Comparison of ENCODE assay signal across 8 cellular contexts in genomic region chr2:12715258-12715865, GRCh38. TPM values are rescaled to one million over a fixed set of nuclear protein-coding genes. Genes with fewer than 3 reads are reported as not detected.
DNase-seq lines count a peak whose midpoint lies in the region; ATAC-seq and TF ChIP-seq lines count a peak whose summit lies in the region.

No MANE protein-coding gene starts in this region.

- H3K27ac Mint-ChIP-seq in H9 (no peak overlapping the region; a peak in 1 of 7 replicates), T-cell (peak overlapping the region; percentile 97 to 98), glutamatergic neuron (ENCODE audit: unreplicated experiment) (peak overlapping the region; percentile 53)
- H3K27ac Mint-ChIP-seq in activated CD4-positive, alpha-beta T cell treated with anti-CD3 and anti-CD28 coated beads for 36 hours: no peak overlapping the region

- H3K4me2 ChIP-seq in H9 (ENCODE audit: insufficient read depth, insufficient read length, low read length): peak overlapping the region; percentile 93

- H2BK5ac ChIP-seq in H9 (ENCODE audit: insufficient read length, low read length): no peak overlapping the region

- no peaks in the 10 kb centered on the region for H3K27me3 ChIP-seq in H9 (ENCODE audit: insufficient read depth, low read length)
- H3K27me3 ChIP-seq in gastrocnemius medialis: no peaks in the 10 kb centered on the region

- POLR2A ChIA-PET in T-cell (lab: Charles Lee): interaction anchor here (0.6 to 1.0 kb wide), 3 partner anchors 14 to 996 kb away, joined by 3 to 6 read pairs (median 4); no protein-coding TSS in a partner anchor
- POLR2A ChIA-PET in activated CD4-positive, alpha-beta T cell treated with anti-CD3 and anti-CD28 coated beads for 36 hours (lab: Charles Lee): interaction anchor here (0.6 to 0.8 kb wide), 2 partner anchors 273 to 292 kb away, joined by 4 to 6 read pairs; no protein-coding TSS in a partner anchor

- H3K27me3 Mint-ChIP-seq in H9 (ENCODE audit: low read depth) (peaks cover 6% of the 10 kb centered on the region), T-cell (no peaks in the 10 kb centered on the region), glutamatergic neuron (ENCODE audit: unreplicated experiment) (peaks cover 20% of the 10 kb centered on the region)
- H3K27me3 Mint-ChIP-seq in activated CD4-positive, alpha-beta T cell treated with anti-CD3 and anti-CD28 coated beads for 36 hours: no peaks in the 10 kb centered on the region

- H3K18ac ChIP-seq in H9 (ENCODE audit: insufficient read length, low read depth, low read length): no peak overlapping the region

- no peak overlapping the region for H2BK120ac ChIP-seq in H9 (ENCODE audit: low read depth, low read length, poor library complexity, severe bottlenecking)

- H2BK20ac ChIP-seq in H9 (ENCODE audit: low read depth, low read length, poor library complexity, severe bottlenecking): no peak overlapping the region

- H3K4me3 ChIP-seq in gastrocnemius medialis: peak overlapping the region in 3 of 4 donors; percentile 83 to 93 (median 89)

- H4K8ac ChIP-seq in H9 (replicated peaks; ENCODE audit: insufficient read length, low read depth, low read length): no peak overlapping the region

- CTCF ChIA-PET in T-cell (lab: Charles Lee): interaction anchor here (0.5 to 3.1 kb wide), 23 partner anchors 12 to 973 kb away, joined by 3 to 27 read pairs (median 5); no protein-coding TSS in a partner anchor
- CTCF ChIA-PET in activated CD4-positive, alpha-beta T cell treated with anti-CD3 and anti-CD28 coated beads for 36 hours (lab: Charles Lee): interaction anchor here (0.5 to 2.1 kb wide), 15 partner anchors 10 to 882 kb away, joined by 3 to 13 read pairs (median 3); no protein-coding TSS in a partner anchor

- H3K23me2 ChIP-seq in H9 (ENCODE audit: insufficient read length, low read depth, low read length, poor library complexity, severe bottlenecking): peaks cover 25% of the 10 kb centered on the region

- H3K79me2 ChIP-seq in H9 (ENCODE audit: insufficient read depth, low read length): peaks cover 25% of the 10 kb centered on the region; the same call in 1 of the 2 replicates

- H3K9me3 ChIP-seq in H9 (ENCODE audit: control insufficient read depth, low read depth, low read length): no peaks in the 10 kb centered on the region
- H3K9me3 ChIP-seq in gastrocnemius medialis: no peaks in the 10 kb centered on the region

- H3K4me1 ChIP-seq in H9 (ENCODE audit: insufficient read depth, low read length) (peaks cover 7% of the 10 kb centered on the region), gastrocnemius medialis (peaks cover 30 to 31% of the 10 kb centered on the region in 2 donors)

- no peak overlapping the region for H2BK12ac ChIP-seq in H9 (ENCODE audit: insufficient read length, low read depth, low read length)

- in situ Hi-C loops in gastrocnemius medialis (cut with MboI; ENCODE audit: low sequenced_read_pairs in 4 of 4): loop anchor here (10.0 to 25.0 kb wide), 5 partner anchors 209 to 853 kb away; no protein-coding TSS in a partner anchor

- ATAC-seq in T-cell (replicated peaks in 1 of 4): no peak
- ATAC-seq in gastrocnemius medialis: no peak
- no peak for ATAC-seq in activated CD4-positive, alpha-beta T cell treated with anti-CD3 and anti-CD28 coated beads for 36 hours
- no peak for ATAC-seq in sciatic nerve

- H3K4me3 Mint-ChIP-seq in H9 (peak overlapping the region; percentile 87 to 91), T-cell (peak overlapping the region; percentile 92 to 99 (median 95)), glutamatergic neuron (ENCODE audit: unreplicated experiment) (peak overlapping the region; percentile 91)
- H3K4me3 Mint-ChIP-seq in activated CD4-positive, alpha-beta T cell treated with anti-CD3 and anti-CD28 coated beads for 36 hours: no peak overlapping the region

- H4K91ac ChIP-seq in H9 (ENCODE audit: insufficient read length, low read depth, low read length): no peak overlapping the region

- no peak overlapping the region for H2AFZ ChIP-seq in H9 (ENCODE audit: low read length)

- H3K4me1 Mint-ChIP-seq in H9 (peaks cover 32 to 38% of the 10 kb centered on the region in 2 experiments), T-cell (peaks cover 59 to 64% (median 60%) of the 10 kb centered on the region in 3 donors), glutamatergic neuron (ENCODE audit: low read depth, unreplicated experiment) (peaks cover 6% of the 10 kb centered on the region)
- peaks cover 47% of the 10 kb centered on the region for H3K4me1 Mint-ChIP-seq in activated CD4-positive, alpha-beta T cell treated with anti-CD3 and anti-CD28 coated beads for 36 hours

- H3T11ph ChIP-seq in H9 (ENCODE audit: low read length): no peak overlapping the region

- H3K36me3 Mint-ChIP-seq in H9 (ENCODE audit: insufficient read depth in 1 of 3, low read depth in 3 of 3) (peaks cover 0 to 12% (median 0%) of the 10 kb centered on the region in 3 experiments; a peak in 3 of 7 replicates), T-cell (no peaks in the 10 kb centered on the region), glutamatergic neuron (ENCODE audit: unreplicated experiment) (peaks cover 5% of the 10 kb centered on the region)
- H3K36me3 Mint-ChIP-seq in activated CD4-positive, alpha-beta T cell treated with anti-CD3 and anti-CD28 coated beads for 36 hours (ENCODE audit: low read depth): no peaks in the 10 kb centered on the region

- H3K27ac ChIP-seq in H9 (ENCODE audit: insufficient read length, low read depth, low read length) (no peak overlapping the region), gastrocnemius medialis (peak overlapping the region; percentile 92 to 96 (median 95))

- peaks cover 0 to 4% of the 10 kb centered on the region in 2 experiments; a peak in 2 of 5 replicates for H3K9me3 Mint-ChIP-seq in H9
- H3K9me3 Mint-ChIP-seq in T-cell: peaks cover 0 to 5% (median 0%) of the 10 kb centered on the region in 3 donors
- peaks cover 24% of the 10 kb centered on the region for H3K9me3 Mint-ChIP-seq in glutamatergic neuron (ENCODE audit: unreplicated experiment)
- no peaks in the 10 kb centered on the region for H3K9me3 Mint-ChIP-seq in activated CD4-positive, alpha-beta T cell treated with anti-CD3 and anti-CD28 coated beads for 36 hours (ENCODE audit: low read depth)

- no peak overlapping the region for H2AK5ac ChIP-seq in H9 (ENCODE audit: insufficient read length, low read length)

- no peaks in the 10 kb centered on the region for H4K20me1 ChIP-seq in H9 (ENCODE audit: control insufficient read depth, insufficient read depth, insufficient read length)

- H3K4ac ChIP-seq in H9 (ENCODE audit: low read depth, low read length): no peak overlapping the region

- DNase-seq in H9 (no peak), T-cell (no peak), glutamatergic neuron (no peak), gastrocnemius medialis (no peak), NCI-H2171 treated with DMSO at 0.1 percent for 48 hours (lab: John Stamatoyannopoulos, UW) (no peak), sciatic nerve (ENCODE audit: low spot score) (no peak), AG20443 (ENCODE audit: low spot score) (no peak)
- no peak for DNase-seq in activated CD4-positive, alpha-beta T cell treated with anti-CD3 and anti-CD28 coated beads for 36 hours

- no peak overlapping the region for H2BK15ac ChIP-seq in H9 (ENCODE audit: low read depth, low read length)

- H3K79me1 ChIP-seq in H9 (ENCODE audit: insufficient read depth, low read depth, low read length, poor library complexity, severe bottlenecking): no peaks in the 10 kb centered on the region

- no peak overlapping the region for H3K9ac ChIP-seq in H9 (ENCODE audit: extremely low read depth, insufficient read length, low read length)

- H3K14ac ChIP-seq in H9 (ENCODE audit: insufficient read depth, low read length): no peak overlapping the region

- TF ChIP-seq CTCF in H9 (conservative IDR thresholded peaks at IDR 0.05) (no peak), glutamatergic neuron (IDR thresholded peaks at IDR 0.05; ENCODE audit: partially characterized antibody, unreplicated experiment) (no peak), gastrocnemius medialis (IDR thresholded peaks at IDR 0.05 in 4 of 5, conservative IDR thresholded peaks at IDR 0.05 in 1 of 5) (no peak)

- no peak overlapping the region for H4K5ac ChIP-seq in H9 (ENCODE audit: insufficient read length, low read depth, low read length)

- WGBS in H9 (ENCODE audit: extremely low coverage, insufficient read length, low lambda C conversion rate): no CpG with 5 or more reads among the region's 6 CpGs

- intact Hi-C loops in gastrocnemius medialis (cut with DNase I; ENCODE audit: low total_unique reads) (loop anchor here (5.0 to 10.0 kb wide), 3 partner anchors 258 to 541 kb away; no protein-coding TSS in a partner anchor), sciatic nerve (cut with DNase I) (loop anchor here (5.0 kb wide), 1 partner anchor 853 kb away; no protein-coding TSS in a partner anchor)
- intact Hi-C loops in activated CD4-positive, alpha-beta T cell treated with anti-CD3 and anti-CD28 coated beads for 36 hours (cut with DNase I, micrococcal nuclease): loop anchor here (5.0 to 10.0 kb wide), 9 partner anchors 142 to 1373 kb away; partner anchors contain the start of gene ROCK2 (in 1 of the 2)

- TF ChIP-seq POLR2A in gastrocnemius medialis (IDR thresholded peaks at IDR 0.05): no peak

- no peak overlapping the region for H3K23ac ChIP-seq in H9 (ENCODE audit: insufficient read length, low read depth, low read length)

- H3K56ac ChIP-seq in H9 (ENCODE audit: insufficient read length, low read depth, low read length): no peak overlapping the region

- no peaks in the 10 kb centered on the region for H3K36me3 ChIP-seq in gastrocnemius medialis

RNA-seq across cellular contexts. Expression of gene TRIB2, which starts 1.4 kb away (rescaled TPM):
- total RNA-seq in H9 (2021) (36.2 and 41.9 TPM in 2 replicates), T-cell (100 to 1,000 TPM; 111 to 131 (median 121) TPM), glutamatergic neuron (ENCODE audit: unreplicated experiment) (131 TPM), gastrocnemius medialis (10 to 100 TPM; 12.6 to 18.5 (median 15.9) TPM), sciatic nerve (184 TPM)
- 1 to 10 TPM; 2.7 to 3.7 TPM for total RNA-seq in activated CD4-positive, alpha-beta T cell treated with anti-CD3 and anti-CD28 coated beads for 36 hours

Comparison
In these comparisons a context has a peak if more than half of its experiments do, and no peak if none do; other contexts are left out.
1. H3K27ac Mint-ChIP-seq: peak in T-cell (2 of 2) and glutamatergic neuron (single experiment); none in H9 (0 of 3) and activated CD4-positive, alpha-beta T cell treated with anti-CD3 and anti-CD28 coated beads for 36 hours (single experiment).